Comparison of ENCODE assay signal across 26 cellular contexts in genomic region chr2:75915851-75916634, GRCh38.
DNase-seq lines count a peak whose midpoint lies in the region; ATAC-seq, FAIRE-seq and TF ChIP-seq lines count a peak whose summit lies in the region.
"Had no signal": no experiment of that assay in that cellular context is flagged by ENCODE, and none has a peak within 500 bp of the region (broad histone marks: within the 10 kb centered on the region; RNA-seq: fewer than 3 reads in every experiment).

No MANE protein-coding gene starts in this region.

- CTCF ChIA-PET in RWPE1 (lab: Yijun Ruan, JAX) = interaction anchor here (0.6 kb wide), 1 partner anchor 148 kb away, joined by 4 read pairs; no protein-coding TSS in a partner anchor

- ATAC-seq in HG02678 (IDR thresholded peaks at IDR 0.05; ENCODE audit: unreplicated experiment) = no peak
- ATAC-seq: A549; CD8-positive, alpha-beta T cell; GM12878 had no signal

- H3K36me3 ChIP-seq in spleen = no peaks in the 10 kb centered on the region
- H3K36me3 ChIP-seq: BLaER1 treated with 17β-estradiol and CSF1 and Interleukin-3, amounts not matched to agents 10 nM and 100 nM had no signal

- no peak overlapping the region for H3K27ac ChIP-seq in spleen
- H3K27ac ChIP-seq in RWPE1 = no peak overlapping the region
- H3K27ac ChIP-seq: 22Rv1; A549; BLaER1 treated with 17β-estradiol and CSF1 and Interleukin-3, amounts not matched to agents 10 nM and 100 nM; C4-2B had no signal

- intact Hi-C loops in spleen (cut with DNase I; ENCODE audit: low total_unique reads) = no loop called here

- 59 to 75% (median 69%) methylated on average over 5 of the region's 5 CpGs for WGBS in spleen, 5 donors

- H3K4me1 ChIP-seq in spleen = no peaks in the 10 kb centered on the region
- H3K4me1 ChIP-seq: A549; BLaER1 treated with 17β-estradiol and CSF1 and Interleukin-3, amounts not matched to agents 10 nM and 100 nM; Caco-2 had no signal

- peak; percentile 64 for FAIRE-seq in D721Med (lab: Jason Lieb, UNC)
- FAIRE-seq: A549, GM12878, GM12892, GM19239 had no signal

- no peaks in the 10 kb centered on the region for H3K9me3 ChIP-seq in spleen
- H3K9me3 ChIP-seq: A549; BLaER1 treated with 17β-estradiol and CSF1 and Interleukin-3, amounts not matched to agents 10 nM and 100 nM; Caco-2 had no signal

- no peak for DNase-seq in D721Med (ENCODE audit: insufficient read length, low spot score)
- peak; percentile 17 for DNase-seq in NCI-H82 treated with DMSO at 0.1 percent for 48 hours (lab: John Stamatoyannopoulos, UW; ENCODE audit: unreplicated experiment)
- peak; percentile 62 for DNase-seq in islet precursor cell
- DNase-seq in spleen = peak; percentile 57
- no peak for DNase-seq in RWPE1 (ENCODE audit: low spot score)
- DNase-seq in NCI-H2171 (lab: John Stamatoyannopoulos, UW) = no peak
- DNase-seq: AML-193; Caco-2; Calu3; CD4-positive, alpha-beta T cell; CD8-positive, alpha-beta T cell; DMS 273 treated with DMSO at 0.1 percent for 48 hours; DMS153; DMS53; DMS79; DND-41; EL; GDM1 had no signal

- H3K27me3 ChIP-seq in spleen (replicated peaks in 1 of 7) = no peaks in the 10 kb centered on the region
- H3K27me3 ChIP-seq: BLaER1 treated with 17β-estradiol and CSF1 and Interleukin-3, amounts not matched to agents 10 nM and 100 nM had no signal

- TF ChIP-seq POLR2A in spleen (IDR thresholded peaks at IDR 0.05) = no peak

- H3K4me3 ChIP-seq in spleen = no peak overlapping the region
- H3K4me3 ChIP-seq: A549; BLaER1 treated with 17β-estradiol and CSF1 and Interleukin-3, amounts not matched to agents 10 nM and 100 nM; GM12878 had no signal

- POLR2A ChIA-PET in RWPE1 (lab: Yijun Ruan, JAX; ENCODE audit: low non-redundant PET) = no interaction called here

- TF ChIP-seq CTCF in D721Med (IDR thresholded peaks at IDR 0.05; ENCODE audit: insufficient read depth, missing control alignments) (no peak), spleen (IDR thresholded peaks at IDR 0.05 in 8 of 11, conservative IDR thresholded peaks at IDR 0.05 in 3 of 11) (no peak), RWPE1 (conservative IDR thresholded peaks at IDR 0.05; ENCODE audit: low read depth) (no peak)

Comparison
In these comparisons a context has a peak if more than half of its experiments do, and no peak if none do; other contexts are left out.
1. DNase-seq: peak in NCI-H82 treated with DMSO at 0.1 percent for 48 hours (single experiment), islet precursor cell (single experiment) and spleen (single experiment); none in D721Med (single experiment), RWPE1 (single experiment) and NCI-H2171 (single experiment).